Comparison of ENCODE assay signal across 15 cellular contexts in genomic region chr15:82999426-82999825, GRCh38.
"Had no signal": no experiment of that assay in that cellular context is flagged by ENCODE, and none has a peak within 500 bp of the region (broad histone marks: within the 10 kb centered on the region; RNA-seq: fewer than 3 reads in every experiment).

No MANE protein-coding gene starts in this region.

- H3K36me3 Mint-ChIP-seq: activated naive CD8-positive, alpha-beta T cell treated with anti-CD3 and anti-CD28 coated beads, Interleukin-2, amount 10 ng/mL, durations not matched to agents 7 days and 5 days had no signal

- H3K27me3 ChIP-seq: brain microvascular endothelial cell, hepatocyte, transverse colon, vagina had no signal

- H3K36me3 ChIP-seq: brain microvascular endothelial cell, vagina had no signal

- H3K4me3 ChIP-seq: hepatocyte, vagina had no signal

- H3K9me3 ChIP-seq: transverse colon, vagina had no signal

- H3K27ac ChIP-seq: brain microvascular endothelial cell, hepatocyte, vagina had no signal

- DNase-seq: activated CD4-positive, alpha-beta T cell treated with anti-CD3 and anti-CD28 coated beads, Interleukin-2, amount 50 U/mL, for 1 hour; activated naive CD4-positive, alpha-beta T cell; activated naive CD8-positive, alpha-beta T cell treated with anti-CD3 and anti-CD28 coated beads, Interleukin-2, amount 10 ng/mL, durations not matched to agents 7 days and 5 days; brain microvascular endothelial cell; effector CD8-positive, alpha-beta T cell; islet precursor cell; right cardiac atrium; small intestine; stimulated activated CD4-positive, alpha-beta T cell treated with anti-CD3 and anti-CD28 coated beads, Interleukin-4, amount 100 ng/mL, for 24 hours; stimulated activated naive CD8-positive, alpha-beta T cell treated with anti-CD3 and anti-CD28 coated beads, Interleukin-15, Interleukin-2, amounts not matched to agents 100 U/mL and 50 U/mL, for 24 hours; transverse colon had no signal

- H3K9me3 Mint-ChIP-seq: activated naive CD8-positive, alpha-beta T cell treated with anti-CD3 and anti-CD28 coated beads, Interleukin-2, amount 10 ng/mL, durations not matched to agents 7 days and 5 days; activated T-helper 1 cell treated with anti-CD3 and anti-CD28 coated beads, Interleukin-12 subunit alpha, Interleukin-12 subunit beta, Interleukin-2, Interleukin-4 antibody, amounts not matched to agents 30 ng/mL and 10 ng/mL and 1 ng/mL, durations not matched to agents 14 hours and 24 hours and 36 hours; central memory CD8-positive, alpha-beta T cell had no signal

- H3K27me3 Mint-ChIP-seq: activated naive CD8-positive, alpha-beta T cell treated with anti-CD3 and anti-CD28 coated beads, Interleukin-2, amount 10 ng/mL, durations not matched to agents 7 days and 5 days; central memory CD8-positive, alpha-beta T cell had no signal
